8 cellular contexts compared by ENCODE assay signal in genomic region chr16:69397821-69398521, GRCh38. TPM values are rescaled to one million over a fixed set of nuclear protein-coding genes. Genes with fewer than 3 reads are reported as not detected.
A peak's percentile ranks its signal among the peaks of the same experiment; 100 is the strongest.
DNase-seq lines count a peak whose midpoint lies in the region; ATAC-seq lines count a peak whose summit lies in the region.

No MANE protein-coding gene starts in this region.

- DNase-seq in EH (ENCODE audit: low read depth) (peak; percentile 82), LHCN-M2 (ENCODE audit: low read depth) (peak; percentile 89), astrocyte of the hippocampus (ENCODE audit: low read depth, low spot score) (peak; percentile 84), iPS-NIHi11 (ENCODE audit: low spot score) (peak; percentile 67), smooth muscle cell of the brain vasculature (ENCODE audit: low read depth, low spot score) (peak; percentile 70), cerebellum (ENCODE audit: low spot score) (no peak)
- no peak for DNase-seq in activated effector memory CD4-positive, alpha-beta T cell treated with anti-CD3 and anti-CD28 coated beads, Interleukin-2, amount 50 U/mL, for 16 hours

- ATAC-seq in GM21390 (IDR thresholded peaks at IDR 0.05; ENCODE audit: unreplicated experiment), result no peak

RNA-seq across cellular contexts. Expression of gene TERF2, which starts 12.2 kb away (rescaled TPM):
- 10.7 and 17.2 TPM in 2 replicates for total RNA-seq in LHCN-M2 (2014; rRNA removed)
- polyA plus RNA-seq in LHCN-M2 (2012), result 19.6 TPM
- total RNA-seq in cerebellum, result 23.8 TPM

RNA-seq across cellular contexts. Expression of gene CYB5B, which starts 26.4 kb away (rescaled TPM):
- total RNA-seq in LHCN-M2 (2014; rRNA removed), result 60.7 and 67.3 TPM in 2 replicates
- polyA plus RNA-seq in LHCN-M2 (2012), result 86.2 TPM
- 59.9 TPM for total RNA-seq in cerebellum

RNA-seq across cellular contexts. Expression of gene TMED6, which starts 46.4 kb away (rescaled TPM):
- total RNA-seq in LHCN-M2 (2014; rRNA removed), result not detected in 2 replicates
- 0.49 TPM for polyA plus RNA-seq in LHCN-M2 (2012)
- total RNA-seq in cerebellum, result not detected

RNA-seq across cellular contexts. Expression of gene NIP7, which starts 58.4 kb away (rescaled TPM):
- total RNA-seq in LHCN-M2 (2014; rRNA removed) (30.8 and 34.0 TPM in 2 replicates), cerebellum (10.4 TPM)
- polyA plus RNA-seq in LHCN-M2 (2012), result 19.0 TPM

RNA-seq across cellular contexts. Expression of gene COG8, which starts 58.6 kb away (rescaled TPM):
- total RNA-seq in LHCN-M2 (2014; rRNA removed) (48.8 and 48.9 TPM in 2 replicates), cerebellum (41.4 TPM)
- polyA plus RNA-seq in LHCN-M2 (2012), result 19.4 TPM

Comparison
In these comparisons a context has a peak if more than half of its experiments do, and no peak if none do; other contexts are left out.
1. DNase-seq: peak in EH (single experiment), LHCN-M2 (single experiment), astrocyte of the hippocampus (single experiment), iPS-NIHi11 (single experiment) and smooth muscle cell of the brain vasculature (single experiment); none in activated effector memory CD4-positive, alpha-beta T cell treated with anti-CD3 and anti-CD28 coated beads, Interleukin-2, amount 50 U/mL, for 16 hours (single experiment) and cerebellum (single experiment).